Comparison of ENCODE assay signal across 20 cellular contexts in the genomic region with DNA sequence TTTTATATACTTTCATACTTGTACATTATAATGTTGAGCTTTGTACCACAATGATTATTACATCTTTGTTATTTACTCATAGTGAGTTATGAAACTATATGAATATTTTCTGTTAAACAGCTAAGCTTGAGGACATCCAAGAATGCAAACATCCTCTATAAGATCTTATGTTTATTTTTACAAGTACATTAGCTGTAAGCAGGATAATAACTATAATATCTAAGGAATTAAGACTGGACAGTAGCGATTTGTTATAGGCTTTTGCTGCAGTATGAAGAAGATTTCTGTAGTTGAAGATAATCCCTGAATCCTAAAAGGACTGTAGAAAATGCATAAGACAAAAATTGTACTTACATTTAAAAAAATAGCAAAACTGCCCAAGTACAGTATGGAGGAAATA.
DNase-seq lines count a peak whose midpoint lies in the region; ATAC-seq and TF ChIP-seq lines count a peak whose summit lies in the region.
"Had no signal": no experiment of that assay in that cellular context is flagged by ENCODE, and none has a peak within 500 bp of the region (broad histone marks: within the 10 kb centered on the region; RNA-seq: fewer than 3 reads in every experiment).

No MANE protein-coding gene starts in this region.

- H3K27me3 ChIP-seq in IMR-90 (ENCODE audit: control insufficient read depth, insufficient read depth, low read length) (no peaks in the 10 kb centered on the region), smooth muscle cell (ENCODE audit: low read depth) (no peaks in the 10 kb centered on the region)
- H3K27me3 ChIP-seq: BLaER1 had no signal

- H2AFZ ChIP-seq in IMR-90 (replicated peaks; ENCODE audit: low read length, poor library complexity) (no peak overlapping the region), smooth muscle cell (ENCODE audit: low read depth) (no peak overlapping the region)
- H2AFZ ChIP-seq: GM23248 had no signal

- no TSS peak for BruUV-seq in IMR-90 (replicated peaks; lab: Mats Ljungman, UMichigan)

- H3K4me2 ChIP-seq in IMR-90 (ENCODE audit: low read depth, low read length) = no peak overlapping the region; the same call in 1 of the 2 replicates
- no peak overlapping the region for H3K4me2 ChIP-seq in smooth muscle cell
- H3K4me2 ChIP-seq: BLaER1 had no signal

- TF ChIP-seq POLR2A in IMR-90 (IDR thresholded peaks at IDR 0.05; ENCODE audit: low read depth, low read length) = no peak

- H2BK120ac ChIP-seq in IMR-90 (ENCODE audit: low read depth, low read length) = no peak overlapping the region

- H3K4me1 ChIP-seq in IMR-90 (ENCODE audit: control insufficient read depth, insufficient read depth, low read length) = 0 out of 2 replicates have a peak, but pooled peaks cover 1% of the 10 kb centered on the region
- no peaks in the 10 kb centered on the region for H3K4me1 ChIP-seq in smooth muscle cell (ENCODE audit: low read depth)
- H3K4me1 ChIP-seq: BLaER1, Caco-2 had no signal

- H3K4ac ChIP-seq in IMR-90 (ENCODE audit: low read depth, low read length) = no peak overlapping the region

- no CpG with 5 or more reads among the region's 1 CpG for WGBS in IMR-90 (ENCODE audit: extremely low coverage in 2 of 2, insufficient read length in 1 of 2), 2 experiments
- 60% methylated on average over 1 of the region's 1 CpG for WGBS in smooth muscle cell (ENCODE audit: low lambda C conversion rate)

- no peaks in the 10 kb centered on the region for H3F3A ChIP-seq in smooth muscle cell (ENCODE audit: low read depth)

- no peaks in the 10 kb centered on the region for H3K36me3 ChIP-seq in IMR-90 (ENCODE audit: control insufficient read depth, insufficient read depth, low read length)
- no peaks in the 10 kb centered on the region for H3K36me3 ChIP-seq in smooth muscle cell (ENCODE audit: low read depth)
- H3K36me3 ChIP-seq: BLaER1 had no signal

- H3K23ac ChIP-seq in IMR-90 (ENCODE audit: low read depth, low read length) = no peak overlapping the region

- no peak overlapping the region for H4K8ac ChIP-seq in IMR-90 (ENCODE audit: low read depth in 2 of 2, low read length in 2 of 2)

- dilution Hi-C loops in IMR-90 (cut with HindIII; ENCODE audit: low sequenced_read_pairs, unreplicated experiment) = no loop called here

- no peak overlapping the region for H2BK5ac ChIP-seq in IMR-90 (ENCODE audit: low read depth, low read length, poor library complexity, severe bottlenecking)

- no peaks in the 10 kb centered on the region for H3K79me2 ChIP-seq in smooth muscle cell (ENCODE audit: low read depth)

- no peak overlapping the region for H2BK15ac ChIP-seq in IMR-90 (ENCODE audit: low read depth, low read length)

- no peak for TF ChIP-seq RAD21 in IMR-90 (IDR thresholded peaks at IDR 0.05; ENCODE audit: low read length)

- H3K9me3 ChIP-seq in IMR-90 (ENCODE audit: control insufficient read depth, insufficient read depth, low read length) = no peaks in the 10 kb centered on the region
- H3K9me3 ChIP-seq in smooth muscle cell (replicated peaks; ENCODE audit: low read depth) = no peaks in the 10 kb centered on the region
- H3K9me3 ChIP-seq: BLaER1, Caco-2 had no signal

- CTCF ChIA-PET in IMR-90 (lab: Yijun Ruan, JAX) = interaction anchor here (0.8 kb wide), 1 partner anchor 891 kb away, joined by 4 read pairs; no protein-coding TSS in a partner anchor

- H3K27ac ChIP-seq in IMR-90 (ENCODE audit: insufficient read depth, low read length) (no peak overlapping the region), smooth muscle cell (ENCODE audit: low read depth) (peak overlapping the region; percentile 22)
- H3K27ac ChIP-seq: BLaER1, C4-2B, GM23248 had no signal

- no peak overlapping the region for H3K18ac ChIP-seq in IMR-90 (ENCODE audit: low read depth, low read length)

- DNase-seq in EH (ENCODE audit: low read depth) = peak; percentile 10
- peak; percentile 38 for DNase-seq in IMR-90
- DNase-seq in fibroblast of villous mesenchyme (ENCODE audit: low read depth) = peak; percentile 49
- no peak for DNase-seq in smooth muscle cell (lab: John Stamatoyannopoulos, UW; ENCODE audit: unreplicated experiment)
- no peak for DNase-seq in NOMO-1 treated with dmso at 0.1 percent for 144 hours (lab: John Stamatoyannopoulos, UW; ENCODE audit: unreplicated experiment)
- no peak for DNase-seq in GM20000 (ENCODE audit: low spot score)
- DNase-seq: Caco-2; CD4-positive, CD25-positive, alpha-beta regulatory T cell; CD8-positive, alpha-beta T cell; DMS153; DND-41; EL; GDM1; GM23248; H7 had no signal

- H3K4me3 ChIP-seq in IMR-90 (ENCODE audit: insufficient read depth, low read depth, low read length) (no peak overlapping the region), fibroblast of villous mesenchyme (ENCODE audit: low read depth, low read length) (no peak overlapping the region), smooth muscle cell (no peak overlapping the region)
- H3K4me3 ChIP-seq: BLaER1, GM12878, GM23248 had no signal

- POLR2A ChIA-PET in IMR-90 (lab: Charles Lee; ENCODE audit: unreplicated experiment) = no interaction called here

- H4K91ac ChIP-seq in IMR-90 (ENCODE audit: insufficient read depth, low read depth, low read length) = no peak overlapping the region

- no peak overlapping the region for H3K14ac ChIP-seq in IMR-90 (replicated peaks; ENCODE audit: low read depth, low read length)

- intact Hi-C loops in IMR-90 (cut with micrococcal nuclease) = no loop called here

- no peak for TF ChIP-seq CTCF in IMR-90 (conservative IDR thresholded peaks at IDR 0.05; ENCODE audit: low read depth, low read length)
- no peak for TF ChIP-seq CTCF in fibroblast of villous mesenchyme (IDR thresholded peaks at IDR 0.05; ENCODE audit: insufficient read depth, low read depth, low read length)
- TF ChIP-seq CTCF in smooth muscle cell (IDR thresholded peaks at IDR 0.05; ENCODE audit: borderline replicate concordance, insufficient read depth, poor library complexity, severe bottlenecking) = no peak
- TF ChIP-seq CTCF in GM20000 (IDR thresholded peaks at IDR 0.05; ENCODE audit: extremely low read depth, missing control alignments) = no peak

- peak; percentile 83 for ATAC-seq in IMR-90 (ENCODE audit: low read depth)
- ATAC-seq in GM18520 (IDR thresholded peaks at IDR 0.05; ENCODE audit: unreplicated experiment) = no peak
- ATAC-seq: CD8-positive, alpha-beta T cell; GM12878; HCT116 had no signal

- H3K56ac ChIP-seq in IMR-90 (ENCODE audit: extremely low read depth, insufficient read depth, low read length) = no peak overlapping the region

- in situ Hi-C loops in IMR-90 (cut with MboI; ENCODE audit: low sequenced_read_pairs) = no loop called here

- H2BK20ac ChIP-seq in IMR-90 (ENCODE audit: low read depth, low read length) = no peak overlapping the region

- no peaks in the 10 kb centered on the region for H4K20me1 ChIP-seq in IMR-90 (ENCODE audit: insufficient read depth, low read length)
- H4K20me1 ChIP-seq in smooth muscle cell (ENCODE audit: low read depth) = no peaks in the 10 kb centered on the region
- H4K20me1 ChIP-seq: BLaER1 had no signal

- H2AK9ac ChIP-seq in IMR-90 (replicated peaks; ENCODE audit: low read depth, low read length, poor library complexity) = no peak overlapping the region

- no peak overlapping the region for H3K9ac ChIP-seq in IMR-90 (ENCODE audit: low read depth, low read length)
- H3K9ac ChIP-seq in smooth muscle cell (ENCODE audit: low read depth) = no peak overlapping the region
- H3K9ac ChIP-seq: BLaER1, GM23248 had no signal

- 0 out of 2 replicates have a peak, but pooled peaks cover 4% of the 10 kb centered on the region for H3K9me1 ChIP-seq in IMR-90 (ENCODE audit: insufficient read depth, low read length)

- H4K5ac ChIP-seq in IMR-90 (ENCODE audit: low read depth, low read length) = no peak overlapping the region

- H3K79me1 ChIP-seq in IMR-90 (ENCODE audit: low read depth in 1 of 2, low read length in 2 of 2) = peaks cover 0 to 4% of the 10 kb centered on the region in 2 experiments; a peak in 2 of 4 replicates

- no peak overlapping the region for H2AK5ac ChIP-seq in IMR-90 (ENCODE audit: low read depth, low read length)

TF ChIP-seq in IMR-90, 13 proteins besides CTCF, POLR2A, EP300 and RAD21:
- TF ChIP-seq BHLHE40 (IDR thresholded peaks at IDR 0.05; ENCODE audit: low read depth, low read length) (no peak), SMC3 (IDR thresholded peaks at IDR 0.05; ENCODE audit: low read depth, low read length) (no peak), RFX5 (IDR thresholded peaks at IDR 0.05; ENCODE audit: low read depth, low read length) (no peak), RCOR1 (IDR thresholded peaks at IDR 0.05; ENCODE audit: insufficient replicate concordance, low read length) (no peak), NFE2L2 (IDR thresholded peaks at IDR 0.05; ENCODE audit: low read depth, low read length) (no peak)

Comparison
In these comparisons a context has a peak if more than half of its experiments do, and no peak if none do; other contexts are left out.
1. DNase-seq: peak in EH (single experiment), IMR-90 (single experiment) and fibroblast of villous mesenchyme (single experiment); none in smooth muscle cell (single experiment), NOMO-1 treated with dmso at 0.1 percent for 144 hours (single experiment) and GM20000 (single experiment).